1 cellular context compared by ENCODE assay signal in the genomic region with DNA sequence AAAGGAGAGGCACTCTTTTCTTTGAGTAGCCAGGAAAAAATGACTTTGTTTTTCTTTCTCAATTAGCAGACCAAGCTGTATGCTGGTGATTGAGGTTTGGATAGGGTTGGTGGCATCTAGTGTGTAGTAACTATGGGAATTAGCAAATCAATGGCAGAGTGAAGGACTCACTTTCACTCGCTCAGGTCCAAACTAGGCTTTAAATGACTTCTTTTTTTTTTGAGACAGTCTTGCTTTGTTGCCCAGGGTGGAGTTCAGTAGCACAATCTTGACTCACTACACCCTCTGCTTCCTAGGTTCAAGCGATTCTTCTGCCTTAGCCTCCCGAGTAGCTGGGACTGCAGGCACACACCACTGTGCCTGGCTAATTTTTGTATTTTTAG.
TF ChIP-seq lines count a peak whose summit lies in the region.

No MANE protein-coding gene starts in this region.

TF ChIP-seq in SK-N-SH, 30 proteins besides CTCF, POLR2A, EP300 and RAD21 (continued from another document):
- TF ChIP-seq, protein P1, sequence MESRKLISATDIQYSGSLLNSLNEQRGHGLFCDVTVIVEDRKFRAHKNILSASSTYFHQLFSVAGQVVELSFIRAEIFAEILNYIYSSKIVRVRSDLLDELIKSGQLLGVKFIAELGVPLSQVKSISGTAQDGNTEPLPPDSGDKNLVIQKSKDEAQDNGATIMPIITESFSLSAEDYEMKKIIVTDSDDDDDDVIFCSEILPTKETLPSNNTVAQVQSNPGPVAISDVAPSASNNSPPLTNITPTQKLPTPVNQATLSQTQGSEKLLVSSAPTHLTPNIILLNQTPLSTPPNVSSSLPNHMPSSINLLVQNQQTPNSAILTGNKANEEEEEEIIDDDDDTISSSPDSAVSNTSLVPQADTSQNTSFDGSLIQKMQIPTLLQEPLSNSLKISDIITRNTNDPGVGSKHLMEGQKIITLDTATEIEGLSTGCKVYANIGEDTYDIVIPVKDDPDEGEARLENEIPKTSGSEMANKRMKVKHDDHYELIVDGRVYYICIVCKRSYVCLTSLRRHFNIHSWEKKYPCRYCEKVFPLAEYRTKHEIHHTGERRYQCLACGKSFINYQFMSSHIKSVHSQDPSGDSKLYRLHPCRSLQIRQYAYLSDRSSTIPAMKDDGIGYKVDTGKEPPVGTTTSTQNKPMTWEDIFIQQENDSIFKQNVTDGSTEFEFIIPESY (IDR thresholded peaks at IDR 0.05; ENCODE audit: borderline replicate concordance, low read depth) = no peak
- TF ChIP-seq, protein P2, sequence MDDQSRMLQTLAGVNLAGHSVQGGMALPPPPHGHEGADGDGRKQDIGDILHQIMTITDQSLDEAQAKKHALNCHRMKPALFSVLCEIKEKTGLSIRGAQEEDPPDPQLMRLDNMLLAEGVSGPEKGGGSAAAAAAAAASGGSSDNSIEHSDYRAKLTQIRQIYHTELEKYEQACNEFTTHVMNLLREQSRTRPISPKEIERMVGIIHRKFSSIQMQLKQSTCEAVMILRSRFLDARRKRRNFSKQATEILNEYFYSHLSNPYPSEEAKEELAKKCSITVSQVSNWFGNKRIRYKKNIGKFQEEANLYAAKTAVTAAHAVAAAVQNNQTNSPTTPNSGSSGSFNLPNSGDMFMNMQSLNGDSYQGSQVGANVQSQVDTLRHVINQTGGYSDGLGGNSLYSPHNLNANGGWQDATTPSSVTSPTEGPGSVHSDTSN (IDR thresholded peaks at IDR 0.05) = no peak
- TF ChIP-seq TCF12 (IDR thresholded peaks at IDR 0.05) = no peak
- TF ChIP-seq POLR2AphosphoS5 (IDR thresholded peaks at IDR 0.05; ENCODE audit: low read depth, low read length) = no peak
- no peak for TF ChIP-seq MXI1 (IDR thresholded peaks at IDR 0.05; ENCODE audit: low read depth, low read length)
- TF ChIP-seq GABPA (IDR thresholded peaks at IDR 0.05; ENCODE audit: low read depth) = no peak
- TF ChIP-seq YY1 (IDR thresholded peaks at IDR 0.05; ENCODE audit: low read depth) = no peak
- TF ChIP-seq SMC3 (IDR thresholded peaks at IDR 0.05; ENCODE audit: low read depth, low read length) = no peak
- no peak for TF ChIP-seq FOXM1 (IDR thresholded peaks at IDR 0.05; ENCODE audit: low read depth)
